Comparison of ENCODE assay signal across 8 cellular contexts in the genomic region with DNA sequence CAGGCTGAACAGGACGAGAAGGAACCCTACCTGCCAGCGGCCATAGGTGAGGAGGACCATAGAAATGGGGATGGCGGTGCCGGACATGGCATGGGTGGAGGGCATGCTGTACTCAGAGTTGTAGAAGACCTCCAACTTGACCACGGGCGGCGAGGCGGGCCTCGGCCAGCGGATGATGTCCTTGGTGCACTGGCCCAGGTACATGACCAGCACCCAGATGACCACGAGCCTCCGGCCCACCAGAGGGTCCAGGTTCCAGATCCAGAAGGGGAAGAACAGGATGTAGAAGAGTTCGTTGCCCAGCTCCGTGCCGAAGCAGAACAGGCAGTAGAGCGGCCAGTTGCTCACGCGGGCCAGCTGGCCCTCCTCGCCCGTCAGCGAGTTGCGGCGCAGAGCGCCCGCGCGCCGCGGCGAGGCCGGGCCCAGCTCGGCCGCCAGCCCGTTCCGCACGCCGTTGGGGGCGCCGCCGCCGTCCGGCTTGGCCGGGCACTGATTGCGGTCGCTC. TPM values are rescaled to one million over a fixed set of nuclear protein-coding genes. Genes with fewer than 3 reads are reported as not detected.
DNase-seq lines count a peak whose midpoint lies in the region; ATAC-seq and TF ChIP-seq lines count a peak whose summit lies in the region.

No MANE protein-coding gene starts in this region.

- H3F3A ChIP-seq in PC-3 (ENCODE audit: low read length, unreplicated experiment): no peaks in the 10 kb centered on the region

- H3K4me1 Mint-ChIP-seq in MCF 10A (ENCODE audit: insufficient read depth, unreplicated experiment): peaks cover 23% of the 10 kb centered on the region

- H3K4me1 ChIP-seq in PC-3 (ENCODE audit: insufficient read depth, low read length): peaks cover 20% of the 10 kb centered on the region
- H3K4me1 ChIP-seq in gastrocnemius medialis: peaks cover 17 to 18% of the 10 kb centered on the region in 2 donors

- H3K9ac ChIP-seq in PC-3 (ENCODE audit: low read length): peak overlapping the region; percentile 85

- intact Hi-C loops in PC-3 (cut with micrococcal nuclease): loop anchor here (2.0 kb wide), 1 partner anchor 94 kb away; no protein-coding TSS in a partner anchor
- intact Hi-C loops in MCF 10A (cut with micrococcal nuclease): loop anchor here (2.0 to 5.0 kb wide), 2 partner anchors 45 to 86 kb away; partner anchors contain the start of gene WDR89
- intact Hi-C loops in gastrocnemius medialis (cut with DNase I; ENCODE audit: low total_unique reads): loop anchor here (2.0 kb wide), 1 partner anchor 184 kb away; the partner anchor contains the start of gene PPP2R5E

- H3K27me3 ChIP-seq in PC-3 (ENCODE audit: low read length) (no peaks in the 10 kb centered on the region), gastrocnemius medialis (no peaks in the 10 kb centered on the region)

- H3K27me3 Mint-ChIP-seq in MCF 10A (ENCODE audit: insufficient read depth, unreplicated experiment): no peaks in the 10 kb centered on the region

- H4K20me1 ChIP-seq in PC-3 (ENCODE audit: low read length): 0 out of 2 replicates have a peak, but pooled peaks cover 7% of the 10 kb centered on the region

- ATAC-seq in GM18867 (IDR thresholded peaks at IDR 0.05; ENCODE audit: unreplicated experiment) (peak; percentile 39), HG03045 (IDR thresholded peaks at IDR 0.05; ENCODE audit: unreplicated experiment) (peak; percentile 43), PC-3 (peak; percentile 26), gastrocnemius medialis (peak; percentile 77 to 84)

- DNase-seq in C1 segment of cervical spinal cord (lab: John Stamatoyannopoulos, UW) (peak in 12 of 14 donors; percentile 36 to 80 (median 63)), PC-3 (peak; percentile 15), MCF 10A (ENCODE audit: unreplicated experiment) (peak; percentile 29), iPS-NIHi7 (ENCODE audit: extremely low spot score) (peak; percentile 58), gastrocnemius medialis (peak; percentile 14 to 23), SKM-1 (lab: John Stamatoyannopoulos, UW; ENCODE audit: unreplicated experiment) (no peak)

- POLR2A ChIA-PET in PC-3 (lab: Charles Lee; ENCODE audit: unreplicated experiment): interaction anchor here (0.6 kb wide), 2 partner anchors 16 to 43 kb away, joined by 3 to 10 read pairs; no protein-coding TSS in a partner anchor
- POLR2A ChIA-PET in MCF 10A (lab: Yijun Ruan, JAX): interaction anchor here (0.8 to 5.1 kb wide), 13 partner anchors 10 to 661 kb away, joined by 3 to 62 read pairs (median 4); partner anchors contain the start of genes MTHFD1 and WDR89

- H3K4me2 ChIP-seq in PC-3 (ENCODE audit: low read length): peak overlapping the region; percentile 83

- H3K36me3 Mint-ChIP-seq in MCF 10A (ENCODE audit: insufficient read depth, unreplicated experiment): peaks cover 5% of the 10 kb centered on the region

- peaks cover 45% of the 10 kb centered on the region for H3K79me2 ChIP-seq in PC-3 (ENCODE audit: low read length)

- H3K27ac ChIP-seq in PC-3 (ENCODE audit: low read length) (peak overlapping the region; percentile 51; the same call in 1 of the 2 replicates), gastrocnemius medialis (peak overlapping the region; percentile 82 to 90 (median 86))

- in situ Hi-C loops in gastrocnemius medialis (cut with MboI; ENCODE audit: low sequenced_read_pairs in 4 of 4): no loop called here

- TF ChIP-seq CTCF in PC-3 (conservative IDR thresholded peaks at IDR 0.05; ENCODE audit: low read depth, low read length): no peak
- no peak for TF ChIP-seq CTCF in MCF 10A (IDR thresholded peaks at IDR 0.05; ENCODE audit: unreplicated experiment)
- peak in 1 of 5 experiments; percentile 14 for TF ChIP-seq CTCF in gastrocnemius medialis (IDR thresholded peaks at IDR 0.05 in 4 of 5, conservative IDR thresholded peaks at IDR 0.05 in 1 of 5)

- H3K36me3 ChIP-seq in PC-3 (ENCODE audit: low read depth, low read length): no peaks in the 10 kb centered on the region
- H3K36me3 ChIP-seq in gastrocnemius medialis: no peaks in the 10 kb centered on the region

- TF ChIP-seq POLR2A in gastrocnemius medialis (IDR thresholded peaks at IDR 0.05): no peak

- no peaks in the 10 kb centered on the region for H3K9me3 ChIP-seq in PC-3 (ENCODE audit: low read length)
- no peaks in the 10 kb centered on the region for H3K9me3 ChIP-seq in gastrocnemius medialis

- H3K9me3 Mint-ChIP-seq in MCF 10A (ENCODE audit: unreplicated experiment): no peaks in the 10 kb centered on the region

- peak overlapping the region; percentile 84 for H3K4me3 ChIP-seq in PC-3 (ENCODE audit: low read length)
- H3K4me3 ChIP-seq in gastrocnemius medialis: peak overlapping the region; percentile 83 to 92 (median 88)

- H3K27ac Mint-ChIP-seq in MCF 10A (ENCODE audit: low read depth, unreplicated experiment): peak overlapping the region; percentile 93

- CTCF ChIA-PET in PC-3 (lab: Charles Lee) (interaction anchor here (0.5 to 2.0 kb wide), 2 partner anchors 20 to 43 kb away, joined by 7 to 18 read pairs; no protein-coding TSS in a partner anchor), MCF 10A (lab: Yijun Ruan, JAX) (interaction anchor here (0.6 to 2.0 kb wide), 4 partner anchors 12 to 83 kb away, joined by 3 to 9 read pairs (median 3); no protein-coding TSS in a partner anchor)

- BruUV-seq in PC-3 (replicated peaks; lab: Mats Ljungman, UMichigan): no TSS peak
- no TSS peak for BruUV-seq in MCF 10A (replicated peaks; lab: Mats Ljungman, UMichigan)

- peak overlapping the region; percentile 58 for H2AFZ ChIP-seq in PC-3 (ENCODE audit: low read length)

- H3K9me2 ChIP-seq in PC-3 (replicated peaks; ENCODE audit: low read length): no peaks in the 10 kb centered on the region

- peak overlapping the region; percentile 99 for H3K4me3 Mint-ChIP-seq in MCF 10A (ENCODE audit: unreplicated experiment)

RNA-seq across cellular contexts. Expression of gene SGPP1, which starts 0.6 kb away (rescaled TPM):
- total RNA-seq in PC-3 (2014; rRNA removed): 15.9 and 19.3 TPM in 2 replicates
- total RNA-seq in MCF 10A (2022): 20.8 and 22.7 TPM in 2 replicates
- 10 to 100 TPM in 1 of 4 donors, 1 to 10 TPM in 3; 3.5 to 11.3 (median 8.1) TPM for total RNA-seq in gastrocnemius medialis

Comparison
In these comparisons a context has a peak if more than half of its experiments do, and no peak if none do; other contexts are left out.
1. ATAC-seq: peak in every context shown above with its lines; median percentile 80 in gastrocnemius medialis; 43 in HG03045; 39 in GM18867; 26 in PC-3.